Comparison of ENCODE assay signal across 28 cellular contexts in genomic region chr11:49432242-49432848, GRCh38.
"Had no signal": no experiment of that assay in that cellular context is flagged by ENCODE, and none has a peak within 500 bp of the region (broad histone marks: within the 10 kb centered on the region; RNA-seq: fewer than 3 reads in every experiment).

No MANE protein-coding gene starts in this region.

- H3K9me3 ChIP-seq: breast epithelium, psoas muscle, right atrium auricular region, thyroid gland had no signal

- H3K36me3 ChIP-seq: breast epithelium, esophagus muscularis mucosa, heart left ventricle, right atrium auricular region, stomach, thyroid gland had no signal

- H3K27ac ChIP-seq: breast epithelium, esophagus muscularis mucosa, foreskin keratinocyte, heart left ventricle, parathyroid adenoma, psoas muscle, right atrium auricular region, stomach, thyroid gland had no signal

- H3K4me3 ChIP-seq: breast epithelium, esophagus muscularis mucosa, heart left ventricle, psoas muscle, right atrium auricular region, smooth muscle cell, stomach, thyroid gland had no signal

- H3K27me3 ChIP-seq: breast epithelium, esophagus muscularis mucosa, foreskin keratinocyte, heart left ventricle, right atrium auricular region, stomach, thyroid gland had no signal

- ATAC-seq: activated CD8-positive, alpha-beta T cell treated with anti-CD3 and anti-CD28 coated beads for 36 hours; activated naive CD8-positive, alpha-beta T cell treated with anti-CD3 and anti-CD28 coated beads, Interleukin-2, amount 50 U/mL, for 24 hours; activated T-cell treated with anti-CD3 and anti-CD28 coated beads, Interleukin-2, amount 50 U/mL, for 4 hours; activated T-helper 17 cell treated with anti-CD3 and anti-CD28 coated beads, Interleukin-2, amount 50 U/mL, for 72 hours; foreskin keratinocyte; heart left ventricle; left colon; naive thymus-derived CD8-positive, alpha-beta T cell; psoas muscle; stimulated activated naive B cell treated with anti-CD40 and anti-IgM and Interleukin-4, amounts not matched to agents 10 μg/mL and 1 μg/mL and 100 μg/mL, for 72 hours had no signal

- FAIRE-seq: kidney had no signal

- DNase-seq: activated B cell treated with CpG ODN at 0.5 μM for 24 hours; activated CD4-positive, alpha-beta T cell treated with anti-CD3 and anti-CD28 coated beads, Interleukin-2, amount 50 U/mL, for 1 hour; activated CD8-positive, alpha-beta T cell treated with anti-CD3 and anti-CD28 coated beads for 36 hours; activated naive CD8-positive, alpha-beta T cell treated with anti-CD3 and anti-CD28 coated beads, Interleukin-2, amount 50 U/mL, for 24 hours; activated T-cell treated with anti-CD3 and anti-CD28 coated beads, Interleukin-2, amount 50 U/mL, for 4 hours; amygdala; central memory CD4-positive, alpha-beta T cell; foreskin keratinocyte; heart left ventricle; hypothalamus; immature natural killer cell; kidney; left colon; mesenchymal stem cell; naive thymus-derived CD8-positive, alpha-beta T cell; nucleus accumbens; psoas muscle; stimulated activated CD4-positive, alpha-beta T cell treated with anti-CD3 and anti-CD28 coated beads, Interleukin-15, amount 100 ng/mL, for 24 hours; stimulated activated CD4-positive, alpha-beta T cell treated with anti-CD3 and anti-CD28 coated beads, Interleukin-2, amount 100 ng/mL, for 24 hours; stimulated activated naive B cell treated with anti-CD40 and anti-IgM and Interleukin-4, amounts not matched to agents 10 μg/mL and 1 μg/mL and 100 μg/mL, for 72 hours; stomach; thyroid gland had no signal

- H3K4me1 ChIP-seq: breast epithelium, esophagus muscularis mucosa, foreskin keratinocyte, heart left ventricle, parathyroid adenoma, psoas muscle, right atrium auricular region, stomach, thyroid gland had no signal
